14 cellular contexts compared by ENCODE assay signal in the genomic region with DNA sequence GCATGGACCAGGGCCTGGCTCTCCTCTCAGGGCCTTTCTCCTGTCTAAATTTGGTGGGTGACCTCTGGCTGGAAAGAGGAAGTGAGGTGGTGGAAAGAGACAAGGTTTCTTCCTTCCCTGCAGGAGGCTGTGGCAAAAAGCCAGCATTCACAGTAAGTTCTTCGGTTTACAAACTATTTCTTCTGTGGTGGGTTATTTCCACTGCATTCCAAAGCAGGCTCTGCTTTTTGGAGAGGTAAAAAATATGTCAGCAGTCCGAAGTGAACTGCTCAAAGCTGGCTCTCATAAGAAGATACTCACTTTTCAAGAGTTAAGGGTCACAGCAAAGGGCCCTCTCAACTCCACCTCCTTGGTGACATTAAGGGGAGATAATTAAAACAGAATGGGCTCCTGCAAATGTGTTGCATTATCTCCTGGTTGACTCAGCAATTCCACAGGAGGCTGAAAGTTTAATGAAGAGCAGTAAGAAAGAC. TPM values are rescaled to one million over a fixed set of nuclear protein-coding genes. Genes with fewer than 3 reads are reported as not detected.
DNase-seq lines count a peak whose midpoint lies in the region; ATAC-seq and TF ChIP-seq lines count a peak whose summit lies in the region.
"Had no signal": no experiment of that assay in that cellular context is flagged by ENCODE, and none has a peak within 500 bp of the region (broad histone marks: within the 10 kb centered on the region; RNA-seq: fewer than 3 reads in every experiment).

No MANE protein-coding gene starts in this region.

- H3K36me3 ChIP-seq in BJ (ENCODE audit: control insufficient read depth, insufficient read depth, low read length) (no peaks in the 10 kb centered on the region), mesendoderm (ENCODE audit: control insufficient read depth, insufficient read depth, low read length) (no peaks in the 10 kb centered on the region)
- H3K36me3 ChIP-seq: upper lobe of right lung had no signal

- H3K79me2 ChIP-seq in mesendoderm (ENCODE audit: control insufficient read depth, insufficient read depth, low read length) = no peaks in the 10 kb centered on the region

- no peak overlapping the region for H3K27ac ChIP-seq in mesendoderm (ENCODE audit: low read depth, low read length)
- H3K27ac ChIP-seq: body of pancreas, upper lobe of right lung had no signal

- H3K4me2 ChIP-seq in mesendoderm (ENCODE audit: low read length) = no peak overlapping the region

- no peaks in the 10 kb centered on the region for H3K27me3 ChIP-seq in BJ (ENCODE audit: control insufficient read depth, insufficient read depth, low read length)
- no peaks in the 10 kb centered on the region for H3K27me3 ChIP-seq in mesendoderm (ENCODE audit: insufficient read depth, low read length, poor library complexity)
- H3K27me3 ChIP-seq: body of pancreas, upper lobe of right lung had no signal

- no peak for ATAC-seq in GM18858 (IDR thresholded peaks at IDR 0.05; ENCODE audit: unreplicated experiment)
- ATAC-seq: body of pancreas, upper lobe of right lung had no signal

- no peak overlapping the region for H2BK15ac ChIP-seq in mesendoderm (replicated peaks; ENCODE audit: low read depth)

- no peak overlapping the region for H3K9ac ChIP-seq in mesendoderm (ENCODE audit: low read length)

- peak overlapping the region; percentile 14 for H2BK120ac ChIP-seq in mesendoderm (ENCODE audit: low read depth, low read length)

- no peak for TF ChIP-seq CTCF in BJ (IDR thresholded peaks at IDR 0.05; ENCODE audit: insufficient read depth, low read depth, low read length)

- POLR2A ChIA-PET in BJ (lab: Charles Lee) = no interaction called here

- peaks cover 5% of the 10 kb centered on the region for H3K4me1 ChIP-seq in mesendoderm (ENCODE audit: control insufficient read depth, low read depth, low read length)
- H3K4me1 ChIP-seq: body of pancreas had no signal

- peak; percentile 47 for DNase-seq in BJ (ENCODE audit: low read depth)
- DNase-seq in HUDEP-2 (lab: John Stamatoyannopoulos, UW; ENCODE audit: unreplicated experiment in 76 of 76) = peak in 50 of 76 experiments; percentile 2 to 78 (median 36)
- peak; percentile 86 for DNase-seq in astrocyte of the hippocampus (ENCODE audit: low read depth, low spot score)
- DNase-seq in mesendoderm = peak; percentile 79
- DNase-seq in central memory CD4-positive, alpha-beta T cell = no peak
- no peak for DNase-seq in islet precursor cell
- no peak for DNase-seq in stimulated activated CD4-positive, alpha-beta T cell treated with anti-CD3 and anti-CD28 coated beads, Interleukin-12 subunit alpha, Interleukin-12 subunit beta, amount 100 ng/mL, for 4 hours
- DNase-seq: activated CD4-positive, CD25-positive, alpha-beta regulatory T cell; DMS153; kidney; NCI-H524 treated with DMSO at 0.1 percent for 48 hours; upper lobe of right lung had no signal

- H3K4ac ChIP-seq in mesendoderm (ENCODE audit: low read depth, low read length) = no peak overlapping the region

- no CpG with 5 or more reads among the region's 2 CpGs for WGBS in mesendoderm (ENCODE audit: extremely low coverage, insufficient coverage, low lambda C conversion rate)

- H3K18ac ChIP-seq in mesendoderm (ENCODE audit: low read length) = peak overlapping the region; percentile 94

- H2AK5ac ChIP-seq in mesendoderm (ENCODE audit: low read length) = no peak overlapping the region

- no peak overlapping the region for H3K4me3 ChIP-seq in BJ (ENCODE audit: low read depth, low read length)
- no peak overlapping the region for H3K4me3 ChIP-seq in mesendoderm (ENCODE audit: low read length)
- H3K4me3 ChIP-seq: body of pancreas, upper lobe of right lung had no signal

- CTCF ChIA-PET in BJ (lab: Yijun Ruan, JAX) = no interaction called here

- no peak overlapping the region for H4K5ac ChIP-seq in mesendoderm (ENCODE audit: low read length)

- H3K56ac ChIP-seq in mesendoderm (ENCODE audit: low read length) = no peak overlapping the region

- no peak overlapping the region for H3K23ac ChIP-seq in mesendoderm (ENCODE audit: low read length)

- H3K79me1 ChIP-seq in mesendoderm (ENCODE audit: low read length) = no peaks in the 10 kb centered on the region

- H4K8ac ChIP-seq in mesendoderm (ENCODE audit: low read depth, low read length) = no peak overlapping the region

- H2BK5ac ChIP-seq in mesendoderm (ENCODE audit: low read length) = no peak overlapping the region

RNA-seq across cellular contexts. Expression of a gene that starts 48.9 kb away (rescaled TPM):
- polyA plus RNA-seq in BJ (2011; rRNA removed) = 6.7 and 12.7 TPM in 2 replicates
- polyA minus RNA-seq in BJ (2011; rRNA and poly(A)+ RNA removed) = 8.0 and 10.3 TPM in 2 replicates
- polyA plus RNA-seq in mesendoderm (2013, experiment 1 of 2) = 8.7 TPM
- polyA plus RNA-seq in mesendoderm (2013, experiment 2 of 2) = 9.1 TPM

RNA-seq across cellular contexts. Expression of a gene that starts 50.2 kb away (rescaled TPM):
- polyA plus RNA-seq in BJ (2011; rRNA removed) = 2.1 and 4.2 TPM in 2 replicates
- 1.8 and 2.2 TPM in 2 replicates for polyA minus RNA-seq in BJ (2011; rRNA and poly(A)+ RNA removed)
- polyA plus RNA-seq in mesendoderm (2013, experiment 1 of 2) = 2.2 TPM
- 2.3 TPM for polyA plus RNA-seq in mesendoderm (2013, experiment 2 of 2)

Comparison
In these comparisons a context has a peak if more than half of its experiments do, and no peak if none do; other contexts are left out.
1. DNase-seq: peak in BJ (single experiment), HUDEP-2 (50 of 76), astrocyte of the hippocampus (single experiment) and mesendoderm (single experiment); none in central memory CD4-positive, alpha-beta T cell (single experiment), islet precursor cell (single experiment) and stimulated activated CD4-positive, alpha-beta T cell treated with anti-CD3 and anti-CD28 coated beads, Interleukin-12 subunit alpha, Interleukin-12 subunit beta, amount 100 ng/mL, for 4 hours (single experiment).